ENCODE assay signal across 16 cellular contexts in the genomic region with DNA sequence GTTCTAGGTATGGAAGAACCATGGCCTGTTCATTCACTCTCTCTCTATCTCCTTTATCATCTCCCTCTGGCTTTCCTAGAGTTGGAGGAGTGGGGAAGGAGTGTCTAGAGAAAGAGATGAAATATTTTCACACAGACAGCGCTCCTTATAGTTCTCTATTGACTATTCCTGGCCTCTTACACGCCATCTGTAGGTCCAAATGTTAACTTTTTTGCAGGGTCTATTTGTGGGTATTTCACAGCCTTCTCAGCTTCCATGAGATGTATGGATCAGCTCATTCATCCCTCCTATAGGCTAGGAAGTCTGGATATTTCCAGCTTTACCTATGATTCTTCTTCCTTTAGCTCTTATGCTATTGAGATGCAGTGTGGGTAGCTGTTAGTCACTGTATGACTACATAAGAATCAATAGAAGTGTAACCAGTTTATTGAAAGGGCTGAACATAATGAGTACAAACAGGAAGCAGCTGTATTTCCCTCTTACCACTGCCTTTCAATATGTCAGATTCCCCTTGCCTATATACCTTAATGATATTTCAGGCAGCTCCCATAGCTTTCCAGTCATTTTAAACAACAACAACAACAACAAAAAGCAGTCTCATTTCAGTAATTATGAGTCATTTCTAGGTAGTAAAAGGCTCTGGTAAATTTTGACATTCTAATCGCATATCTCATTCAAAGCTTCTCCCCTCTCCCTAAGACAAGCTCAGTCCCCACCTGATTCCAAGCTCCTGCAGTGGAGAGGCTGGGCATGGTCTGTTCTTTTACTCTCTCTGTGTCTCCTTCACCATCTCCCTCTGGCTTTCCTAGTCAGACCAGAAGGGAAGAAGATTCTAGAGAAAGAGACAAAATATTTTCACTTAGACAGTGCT.
DNase-seq lines count a peak whose midpoint lies in the region; ATAC-seq and TF ChIP-seq lines count a peak whose summit lies in the region.
"Had no signal": no experiment of that assay in that cellular context is flagged by ENCODE, and none has a peak within 500 bp of the region (broad histone marks: within the 10 kb centered on the region; RNA-seq: fewer than 3 reads in every experiment).

No MANE protein-coding gene starts in this region.

- no peak overlapping the region for H3K27ac Mint-ChIP-seq in activated T-helper 2 cell treated with anti-CD3 and anti-CD28 coated beads, Interferon-gamma antibody, Interleukin-2, Interleukin-4, amounts not matched to agents 10 μg/mL and 5 μg/mL and 100 μg/mL, durations not matched to agents 14 hours and 24 hours and 36 hours
- H3K27ac Mint-ChIP-seq: CD4-positive, alpha-beta T cell had no signal

- intact Hi-C loops in activated T-helper 2 cell treated with anti-CD3 and anti-CD28 coated beads, Interferon-gamma antibody, Interleukin-2, Interleukin-4, amounts not matched to agents 10 μg/mL and 5 μg/mL and 100 μg/mL, durations not matched to agents 14 hours and 24 hours and 36 hours (cut with micrococcal nuclease), result loop anchor here (10.0 kb wide), 1 partner anchor 1075 kb away; no protein-coding TSS in a partner anchor

- DNase-seq in DMS153 treated with DMSO at 0.1 percent for 48 hours (lab: John Stamatoyannopoulos, UW; ENCODE audit: unreplicated experiment), result peak; percentile 45
- no peak for DNase-seq in Ammon's horn (ENCODE audit: low spot score)
- DNase-seq in SIG-M5 (lab: John Stamatoyannopoulos, UW), result no peak
- DNase-seq in stimulated activated CD4-positive, alpha-beta T cell treated with anti-CD3 and anti-CD28 coated beads, Interleukin-4, amount 100 ng/mL, for 1 hour, result no peak
- no peak for DNase-seq in activated T-helper 2 cell treated with anti-CD3 and anti-CD28 coated beads, Interferon-gamma antibody, Interleukin-2, Interleukin-4, amounts not matched to agents 10 μg/mL and 5 μg/mL and 100 μg/mL, durations not matched to agents 14 hours and 24 hours and 36 hours (ENCODE audit: low spot score)
- DNase-seq: activated T-cell treated with anti-CD3 and anti-CD28 coated beads, Interleukin-2, amount 50 U/mL, for 1 hour; caudate nucleus; CD4-positive, alpha-beta T cell; left cardiac atrium; NCI-H526 treated with DMSO at 0.1 percent for 48 hours; pancreas; stimulated activated CD4-positive, alpha-beta T cell treated with anti-CD3 and anti-CD28 coated beads, Interleukin-4, amount 100 ng/mL, for 24 hours; T-helper 9 cell had no signal

- H3K27me3 Mint-ChIP-seq in activated T-helper 2 cell treated with anti-CD3 and anti-CD28 coated beads, Interferon-gamma antibody, Interleukin-2, Interleukin-4, amounts not matched to agents 10 μg/mL and 5 μg/mL and 100 μg/mL, durations not matched to agents 14 hours and 24 hours and 36 hours (ENCODE audit: low read depth), result no peaks in the 10 kb centered on the region
- H3K27me3 Mint-ChIP-seq: CD4-positive, alpha-beta T cell had no signal

- peaks cover 13% of the 10 kb centered on the region for H3K4me1 Mint-ChIP-seq in activated T-helper 2 cell treated with anti-CD3 and anti-CD28 coated beads, Interferon-gamma antibody, Interleukin-2, Interleukin-4, amounts not matched to agents 10 μg/mL and 5 μg/mL and 100 μg/mL, durations not matched to agents 14 hours and 24 hours and 36 hours (ENCODE audit: low read depth)

- ATAC-seq in GM18867 (IDR thresholded peaks at IDR 0.05; ENCODE audit: unreplicated experiment) (peak; percentile 88), HG03378 (IDR thresholded peaks at IDR 0.05; ENCODE audit: unreplicated experiment) (peak; percentile 57), SK-N-SH treated with all-trans-retinoic acid at 6 μM for 48 hours (peak; percentile 61)
- ATAC-seq: left cardiac atrium, pancreas had no signal

- H3K4me3 Mint-ChIP-seq in activated T-helper 2 cell treated with anti-CD3 and anti-CD28 coated beads, Interferon-gamma antibody, Interleukin-2, Interleukin-4, amounts not matched to agents 10 μg/mL and 5 μg/mL and 100 μg/mL, durations not matched to agents 14 hours and 24 hours and 36 hours (ENCODE audit: low read depth), result no peak overlapping the region
- H3K4me3 Mint-ChIP-seq: CD4-positive, alpha-beta T cell had no signal

- H3K9me3 Mint-ChIP-seq in activated T-helper 2 cell treated with anti-CD3 and anti-CD28 coated beads, Interferon-gamma antibody, Interleukin-2, Interleukin-4, amounts not matched to agents 10 μg/mL and 5 μg/mL and 100 μg/mL, durations not matched to agents 14 hours and 24 hours and 36 hours, result no peaks in the 10 kb centered on the region
- H3K9me3 Mint-ChIP-seq: CD4-positive, alpha-beta T cell had no signal

- no peaks in the 10 kb centered on the region for H3K36me3 Mint-ChIP-seq in activated T-helper 2 cell treated with anti-CD3 and anti-CD28 coated beads, Interferon-gamma antibody, Interleukin-2, Interleukin-4, amounts not matched to agents 10 μg/mL and 5 μg/mL and 100 μg/mL, durations not matched to agents 14 hours and 24 hours and 36 hours (ENCODE audit: low read depth)

TF ChIP-seq in SK-N-SH treated with all-trans-retinoic acid at 6 μM for 48 hours, 23 proteins besides CTCF, POLR2A, EP300 and RAD21:
- TF ChIP-seq RARB (CRISPR knock-in tag; IDR thresholded peaks at IDR 0.05), result no peak
- TF ChIP-seq ZC3H10 (CRISPR knock-in tag; IDR thresholded peaks at IDR 0.05), result no peak
- no peak for TF ChIP-seq BACH2 (CRISPR knock-in tag; IDR thresholded peaks at IDR 0.05; ENCODE audit: borderline replicate concordance)
- no peak for TF ChIP-seq PPARA (CRISPR knock-in tag; IDR thresholded peaks at IDR 0.05; ENCODE audit: borderline replicate concordance)
- TF ChIP-seq TCF4 (CRISPR knock-in tag; IDR thresholded peaks at IDR 0.05; ENCODE audit: borderline replicate concordance), result no peak
- TF ChIP-seq OSR1 (CRISPR knock-in tag; IDR thresholded peaks at IDR 0.05), result no peak
